19 cellular contexts compared by ENCODE assay signal in the genomic region with DNA sequence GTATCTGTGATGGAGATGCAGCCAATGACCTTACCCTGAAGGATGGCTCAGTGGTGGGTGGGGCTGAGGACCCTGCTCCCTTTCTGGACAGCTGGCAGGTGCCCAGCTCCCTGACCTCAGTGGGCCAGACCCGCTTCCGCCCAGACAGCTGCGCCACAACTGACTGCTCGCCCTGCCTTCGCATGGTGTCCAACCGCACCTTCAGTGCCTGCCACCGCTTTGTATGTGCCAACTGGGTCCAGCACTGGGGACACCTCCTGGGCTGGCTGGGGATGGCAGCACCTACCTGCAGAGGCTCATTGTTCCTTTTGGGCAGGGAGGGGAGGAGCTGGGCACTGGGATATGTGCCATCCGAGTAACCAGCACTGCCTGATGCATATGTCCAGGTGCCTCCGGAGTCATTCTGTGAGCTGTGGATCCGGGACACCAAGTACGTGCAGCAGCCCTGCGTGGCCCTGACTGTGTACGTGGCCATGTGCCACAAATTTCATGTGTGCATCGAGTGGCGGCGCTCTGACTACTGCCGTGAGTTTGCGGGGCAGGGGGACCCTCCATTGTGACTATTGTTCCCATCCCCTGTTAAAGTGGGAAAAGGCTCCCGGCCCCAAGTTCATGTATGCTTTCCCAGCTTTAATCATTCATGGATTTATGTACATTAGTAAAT.
DNase-seq lines count a peak whose midpoint lies in the region; ATAC-seq and TF ChIP-seq lines count a peak whose summit lies in the region.
"Had no signal": no experiment of that assay in that cellular context is flagged by ENCODE, and none has a peak within 500 bp of the region (broad histone marks: within the 10 kb centered on the region; RNA-seq: fewer than 3 reads in every experiment).

No MANE protein-coding gene starts in this region.

- H2BK120ac ChIP-seq in neuronal stem cell (ENCODE audit: low read depth, low read length), result no peak overlapping the region

- H3K27me3 ChIP-seq in SK-N-SH (ENCODE audit: insufficient read depth) (no peaks in the 10 kb centered on the region), GM23338 (ENCODE audit: insufficient read depth) (no peaks in the 10 kb centered on the region), Panc1 (ENCODE audit: control insufficient read depth, insufficient read depth, low read length) (peaks cover 5% of the 10 kb centered on the region), neuronal stem cell (ENCODE audit: control insufficient read depth in 3 of 3, insufficient read depth in 3 of 3, low read depth in 1 of 3, low read length in 3 of 3) (peaks cover 0 to 5% (median 0%) of the 10 kb centered on the region in 3 experiments)
- H3K27me3 ChIP-seq: SJCRH30 had no signal

- no peak overlapping the region for H3K14ac ChIP-seq in neuronal stem cell (ENCODE audit: low read length)

- H3K9ac ChIP-seq in SK-N-SH (no peak overlapping the region), neuronal stem cell (ENCODE audit: low read depth, low read length, poor library complexity) (no peak overlapping the region)

- H3K4me3 ChIP-seq in SK-N-SH (ENCODE audit: low read depth in 2 of 2, low read length in 1 of 2) (no peak overlapping the region), GM23338 (no peak overlapping the region), Panc1 (ENCODE audit: low read depth in 2 of 2, low read length in 2 of 2) (no peak overlapping the region), neuronal stem cell (ENCODE audit: low read length in 2 of 2) (peak overlapping the region in 1 of 2 donors; percentile 53)
- H3K4me3 ChIP-seq: A549, SJCRH30 had no signal

- intact Hi-C loops in Panc1 (cut with micrococcal nuclease; ENCODE audit: unreplicated experiment), result no loop called here

- no peaks in the 10 kb centered on the region for H3K36me3 Mint-ChIP-seq in GM23338 (ENCODE audit: low read depth)
- H3K36me3 Mint-ChIP-seq in activated T-cell treated with anti-CD3 and anti-CD28 coated beads, Interleukin-2, amount 50 U/mL, for 72 hours (ENCODE audit: insufficient read depth in 2 of 2), result no peaks in the 10 kb centered on the region

- no peak for TF ChIP-seq EP300 in SK-N-SH (IDR thresholded peaks at IDR 0.05; ENCODE audit: borderline replicate concordance in 1 of 2, low read depth in 1 of 2, low read length in 1 of 2)

- H3K4me1 ChIP-seq in SK-N-SH (ENCODE audit: control insufficient read depth in 1 of 2, insufficient read depth in 2 of 2, low read depth in 1 of 2, low read length in 1 of 2), result no peaks in the 10 kb centered on the region
- no peaks in the 10 kb centered on the region for H3K4me1 ChIP-seq in GM23338 (ENCODE audit: insufficient read depth)
- H3K4me1 ChIP-seq in Panc1 (ENCODE audit: control insufficient read depth, insufficient read depth, low read length), result no peaks in the 10 kb centered on the region
- H3K4me1 ChIP-seq in neuronal stem cell (ENCODE audit: control insufficient read depth in 2 of 2, insufficient read depth in 1 of 2, low read depth in 1 of 2, low read length in 2 of 2), result no peaks in the 10 kb centered on the region
- H3K4me1 ChIP-seq: A549 had no signal

- TF ChIP-seq RAD21 in SK-N-SH (IDR thresholded peaks at IDR 0.05; ENCODE audit: low read length), result no peak

- H2AK5ac ChIP-seq in neuronal stem cell (ENCODE audit: low read depth, low read length), result no peak overlapping the region

- H3K36me3 ChIP-seq in SK-N-SH (replicated peaks in 1 of 2; ENCODE audit: control insufficient read depth in 1 of 2, insufficient read depth in 2 of 2, low read length in 1 of 2) (no peaks in the 10 kb centered on the region), GM23338 (ENCODE audit: insufficient read depth) (no peaks in the 10 kb centered on the region), Panc1 (ENCODE audit: control insufficient read depth, insufficient read depth, low read length) (no peaks in the 10 kb centered on the region; the same call in 1 of the 2 replicates), neuronal stem cell (replicated peaks in 1 of 2; ENCODE audit: control insufficient read depth in 2 of 2, insufficient read depth in 2 of 2, low read length in 2 of 2) (no peaks in the 10 kb centered on the region)
- H3K36me3 ChIP-seq: SJCRH30 had no signal

- no peaks in the 10 kb centered on the region for H3K79me1 ChIP-seq in neuronal stem cell (ENCODE audit: low read depth, low read length)

- H3K4me2 ChIP-seq in SK-N-SH (no peak overlapping the region), GM23338 (no peak overlapping the region), neuronal stem cell (ENCODE audit: insufficient read depth, low read length, poor library complexity, severe bottlenecking) (no peak overlapping the region)
- H3K4me2 ChIP-seq: A549 had no signal

- H2BK5ac ChIP-seq in neuronal stem cell (ENCODE audit: low read length), result no peak overlapping the region

- H4K20me1 ChIP-seq in SK-N-SH (ENCODE audit: insufficient read depth) (no peaks in the 10 kb centered on the region), GM23338 (replicated peaks; ENCODE audit: insufficient read depth) (peaks cover 6% of the 10 kb centered on the region; the same call in 1 of the 2 replicates)

- CTCF ChIA-PET in SK-N-SH (lab: Yijun Ruan, JAX) (interaction anchor here (1.2 to 2.2 kb wide), 2 partner anchors 33 to 99 kb away, joined by 4 to 17 read pairs; no protein-coding TSS in a partner anchor), Panc1 (lab: Charles Lee) (no interaction called here)

- in situ Hi-C loops in Panc1 (cut with HindIII; ENCODE audit: low pct_unique_long_range_greater_than_20kb, low sequenced_read_pairs), result no loop called here

- no peak overlapping the region for H2BK12ac ChIP-seq in neuronal stem cell (ENCODE audit: low read length)

- H3K4me3 Mint-ChIP-seq in GM23338, result no peak overlapping the region
- no peak overlapping the region for H3K4me3 Mint-ChIP-seq in activated T-cell treated with anti-CD3 and anti-CD28 coated beads, Interleukin-2, amount 50 U/mL, for 72 hours
- H3K4me3 Mint-ChIP-seq: B cell, HFFc6 had no signal

- peak overlapping the region; percentile 83 for H3K23ac ChIP-seq in neuronal stem cell (ENCODE audit: low read depth, low read length, poor library complexity)

- WGBS in SK-N-SH (ENCODE audit: low lambda C conversion rate), result 66% methylated on average over 11 of the region's 19 CpGs
- WGBS in neuronal stem cell (ENCODE audit: extremely low coverage in 2 of 2, insufficient read length in 2 of 2, insufficient replicate concordance in 1 of 2), 2 donors, result no CpG with 5 or more reads among the region's 19 CpGs

- H4K91ac ChIP-seq in neuronal stem cell (ENCODE audit: low read depth, low read length, poor library complexity), result no peak overlapping the region

- DNase-seq in SK-N-SH, result peak; percentile 12
- peak; percentile 19 for DNase-seq in GM23338 (ENCODE audit: low spot score)
- no peak for DNase-seq in Panc1 (ENCODE audit: low read depth, low spot score)
- no peak for DNase-seq in neuronal stem cell (ENCODE audit: low spot score)
- no peak for DNase-seq in activated T-cell treated with anti-CD3 and anti-CD28 coated beads, Interleukin-2, amount 50 U/mL, for 72 hours
- no peak for DNase-seq in midbrain (lab: John Stamatoyannopoulos, UW)
- DNase-seq in dedifferentiated amniotic fluid mesenchymal stem cell (ENCODE audit: extremely low spot score), result no peak
- DNase-seq: EL, GF-D8, HFFc6, KG1, NCI-H1092 treated with DMSO at 0.1 percent for 48 hours, NCI-H1694, NCI-H2081, NCI-H510A, SJCRH30 had no signal

- H3K9me3 Mint-ChIP-seq in GM23338, result no peaks in the 10 kb centered on the region
- H3K9me3 Mint-ChIP-seq in activated T-cell treated with anti-CD3 and anti-CD28 coated beads, Interleukin-2, amount 50 U/mL, for 72 hours, result no peaks in the 10 kb centered on the region
- H3K9me3 Mint-ChIP-seq: HFFc6 had no signal

- H3K9me3 ChIP-seq in SK-N-SH (no peaks in the 10 kb centered on the region), Panc1 (ENCODE audit: control insufficient read depth, insufficient read depth, low read depth, low read length) (no peaks in the 10 kb centered on the region), neuronal stem cell (replicated peaks in 1 of 2; ENCODE audit: control insufficient read depth in 2 of 2, insufficient read depth in 1 of 2, low read depth in 1 of 2, low read length in 2 of 2) (no peaks in the 10 kb centered on the region)
- H3K9me3 ChIP-seq: A549 had no signal

- no peak overlapping the region for H3K18ac ChIP-seq in neuronal stem cell (ENCODE audit: low read length)

- no peak overlapping the region for H3K27ac Mint-ChIP-seq in GM23338
- no peak overlapping the region for H3K27ac Mint-ChIP-seq in activated T-cell treated with anti-CD3 and anti-CD28 coated beads, Interleukin-2, amount 50 U/mL, for 72 hours
- H3K27ac Mint-ChIP-seq: B cell, HFFc6 had no signal

- no peak overlapping the region for H2BK15ac ChIP-seq in neuronal stem cell (ENCODE audit: low read length)

- no TSS peak for BruUV-seq in Panc1 (replicated peaks; lab: Mats Ljungman, UMichigan)

- no peak overlapping the region for H3K27ac ChIP-seq in SK-N-SH (ENCODE audit: low read depth in 2 of 2, low read length in 1 of 2)
- H3K27ac ChIP-seq in GM23338 (ENCODE audit: low read depth), result no peak overlapping the region
- H3K27ac ChIP-seq in Panc1 (ENCODE audit: low read length), result no peak overlapping the region
- no peak overlapping the region for H3K27ac ChIP-seq in neuronal stem cell (replicated peaks; ENCODE audit: low read length)
- H3K27ac ChIP-seq: A549, SJCRH30 had no signal

- no peak overlapping the region for H3K4ac ChIP-seq in neuronal stem cell (ENCODE audit: low read length)

- no peaks in the 10 kb centered on the region for H3K79me2 ChIP-seq in SK-N-SH (ENCODE audit: insufficient read depth)
- H3K79me2 ChIP-seq in GM23338 (replicated peaks; ENCODE audit: insufficient read depth), result no peaks in the 10 kb centered on the region

- H3K9me2 ChIP-seq in SK-N-SH, result no peaks in the 10 kb centered on the region
- no peaks in the 10 kb centered on the region for H3K9me2 ChIP-seq in GM23338 (ENCODE audit: insufficient read depth)

- H3F3A ChIP-seq in SK-N-SH (replicated peaks; ENCODE audit: insufficient read depth) (no peaks in the 10 kb centered on the region), GM23338 (replicated peaks; ENCODE audit: low read depth) (no peaks in the 10 kb centered on the region)

- POLR2A ChIA-PET in SK-N-SH (lab: Yijun Ruan, JAX), result no interaction called here
- POLR2A ChIA-PET in Panc1 (lab: Charles Lee), result interaction anchor here (0.7 kb wide), 1 partner anchor 305 kb away, joined by 6 read pairs; no protein-coding TSS in a partner anchor

- no peak for TF ChIP-seq CTCF in SK-N-SH (IDR thresholded peaks at IDR 0.05)
- peak in 1 of 2 experiments; percentile 17; a peak in 1 of 4 replicates for TF ChIP-seq CTCF in GM23338 (conservative IDR thresholded peaks at IDR 0.05; ENCODE audit: low read depth in 2 of 2)
- no peak for TF ChIP-seq CTCF in Panc1 (IDR thresholded peaks at IDR 0.05)

- H4K8ac ChIP-seq in neuronal stem cell (ENCODE audit: low read depth, low read length), result no peak overlapping the region

- H3K4me1 Mint-ChIP-seq in GM23338, result no peaks in the 10 kb centered on the region
- no peaks in the 10 kb centered on the region for H3K4me1 Mint-ChIP-seq in activated T-cell treated with anti-CD3 and anti-CD28 coated beads, Interleukin-2, amount 50 U/mL, for 72 hours (ENCODE audit: low read depth)
- H3K4me1 Mint-ChIP-seq: B cell had no signal

- ATAC-seq in SK-N-SH treated with all-trans-retinoic acid at 6 μM for 48 hours (no peak), GM23338 (peak; percentile 41; the same call in 2 of the 3 replicates), Panc1 (0 out of 2 replicates have a peak, but pooled peaks have one; percentile 42)
- no peak for ATAC-seq in activated T-cell treated with anti-CD3 and anti-CD28 coated beads, Interleukin-2, amount 50 U/mL, for 72 hours (replicated peaks in 1 of 2)

- peaks cover 3% of the 10 kb centered on the region for H3K27me3 Mint-ChIP-seq in GM23338 (ENCODE audit: insufficient read depth, low read depth, poor library complexity)
- H3K27me3 Mint-ChIP-seq in activated T-cell treated with anti-CD3 and anti-CD28 coated beads, Interleukin-2, amount 50 U/mL, for 72 hours (ENCODE audit: low read depth), result peaks cover 26% of the 10 kb centered on the region

- no peak overlapping the region for H2AFZ ChIP-seq in SK-N-SH (ENCODE audit: low read depth)
- no peak overlapping the region for H2AFZ ChIP-seq in GM23338
- H2AFZ ChIP-seq in neuronal stem cell (ENCODE audit: low read length), result no peak overlapping the region

Comparison
In these comparisons a context has a peak if more than half of its experiments do, and no peak if none do; other contexts are left out.
1. DNase-seq: peak in SK-N-SH (single experiment) and GM23338 (single experiment); none in Panc1 (single experiment), neuronal stem cell (single experiment), activated T-cell treated with anti-CD3 and anti-CD28 coated beads, Interleukin-2, amount 50 U/mL, for 72 hours (0 of 2), midbrain (single experiment) and dedifferentiated amniotic fluid mesenchymal stem cell (single experiment).
2. ATAC-seq: peak in GM23338 (single experiment) and Panc1 (single experiment); none in SK-N-SH treated with all-trans-retinoic acid at 6 μM for 48 hours (single experiment) and activated T-cell treated with anti-CD3 and anti-CD28 coated beads, Interleukin-2, amount 50 U/mL, for 72 hours (0 of 2).